ENCODE assay signal across 19 cellular contexts in genomic region chr10:30709229-30709628, GRCh38.
DNase-seq lines count a peak whose midpoint lies in the region; ATAC-seq, FAIRE-seq and TF ChIP-seq lines count a peak whose summit lies in the region.
"Had no signal": no experiment of that assay in that cellular context is flagged by ENCODE, and none has a peak within 500 bp of the region (broad histone marks: within the 10 kb centered on the region; RNA-seq: fewer than 3 reads in every experiment).

No MANE protein-coding gene starts in this region.

- peaks cover 0 to 6% of the 10 kb centered on the region in 2 experiments; a peak in 1 of 4 replicates for H3K9me3 ChIP-seq in HCT116 (ENCODE audit: control insufficient read depth in 1 of 2, insufficient read depth in 1 of 2, low read depth in 1 of 2, low read length in 2 of 2)
- H3K9me3 ChIP-seq in H1 (ENCODE audit: insufficient read depth in 2 of 2, low read depth in 1 of 2, low read length in 1 of 2) = peaks cover 0 to 8% of the 10 kb centered on the region in 2 experiments; a peak in 2 of 4 replicates
- peaks cover 0 to 9% (median 2%) of the 10 kb centered on the region in 3 donors for H3K9me3 ChIP-seq in tibial artery
- H3K9me3 ChIP-seq: Peyer's patch had no signal

- intact Hi-C loops in activated naive CD4-positive, alpha-beta T cell treated with anti-CD3 and anti-CD28 coated beads for 36 hours (cut with micrococcal nuclease) = no loop called here
- intact Hi-C loops in HCT116 (cut with micrococcal nuclease) = no loop called here
- intact Hi-C loops in tibial artery (cut with DNase I; ENCODE audit: low total_unique reads) = no loop called here

- H3K36me3 ChIP-seq in HCT116 (ENCODE audit: control insufficient read depth in 1 of 2, insufficient read depth in 2 of 2, low read length in 2 of 2) = no peaks in the 10 kb centered on the region
- H3K36me3 ChIP-seq in H1 (ENCODE audit: control insufficient read depth in 2 of 4, insufficient read depth in 4 of 4, low read length in 3 of 4) = no peaks in the 10 kb centered on the region
- H3K36me3 ChIP-seq in tibial artery = no peaks in the 10 kb centered on the region
- H3K36me3 ChIP-seq: Peyer's patch, right atrium auricular region had no signal

- no peak overlapping the region for H3K27ac ChIP-seq in HCT116 (ENCODE audit: low read depth, low read length)
- no peak overlapping the region for H3K27ac ChIP-seq in H1 (ENCODE audit: low read depth, low read length)
- H3K27ac ChIP-seq in tibial artery = no peak overlapping the region
- H3K27ac ChIP-seq: Peyer's patch, right atrium auricular region had no signal

- DNase-seq in activated naive CD4-positive, alpha-beta T cell treated with anti-CD3 and anti-CD28 coated beads for 36 hours = peak; percentile 30
- DNase-seq in activated naive CD4-positive, alpha-beta T cell (lab: John Stamatoyannopoulos, UW) = no peak
- DNase-seq in HCT116 (ENCODE audit: low read depth, low spot score) (no peak), H1 (ENCODE audit: low read depth in 1 of 2, low spot score in 2 of 2) (peak in 1 of 2 experiments; percentile 7), NOMO-1 treated with dmso at 0.1 percent for 144 hours (lab: John Stamatoyannopoulos, UW; ENCODE audit: unreplicated experiment) (no peak), tibial artery (no peak), medulla oblongata (ENCODE audit: extremely low spot score) (no peak)
- DNase-seq in stimulated activated CD8-positive, alpha-beta memory T cell treated with anti-CD3 and anti-CD28 coated beads, Interleukin-4, amount 100 ng/mL, for 48 hours = peak; percentile 27
- DNase-seq: activated CD4-positive, alpha-beta T cell treated with anti-CD3 and anti-CD28 coated beads for 1 hour; anterior cingulate cortex; CD8-positive, alpha-beta memory T cell; effector CD4-positive, alpha-beta T cell; NCI-H187; NCI-H2227 treated with DMSO at 0.1 percent for 48 hours; nucleus accumbens; Peyer's patch; T1000 had no signal

- H4K91ac ChIP-seq in H1 (replicated peaks; ENCODE audit: insufficient read length, low read length) = no peak overlapping the region

- POLR2A ChIA-PET in HCT116 (lab: Charles Lee) (no interaction called here), H1 (lab: Charles Lee; ENCODE audit: partially characterized antibody) (no interaction called here)

- no peak overlapping the region for H2BK120ac ChIP-seq in H1 (replicated peaks; ENCODE audit: low read depth, low read length)

- H3K9ac ChIP-seq in HCT116 (ENCODE audit: low read length) (no peak overlapping the region), H1 (replicated peaks in 1 of 4; ENCODE audit: extremely low read depth in 1 of 4, low read depth in 3 of 4, low read length in 3 of 4) (no peak overlapping the region)

- H3K23me2 ChIP-seq in H1 (ENCODE audit: low read depth, low read length) = no peaks in the 10 kb centered on the region

- no peak for TF ChIP-seq EP300 in H1 (IDR thresholded peaks at IDR 0.05; ENCODE audit: borderline replicate concordance in 1 of 2, low read depth in 2 of 2, low read length in 2 of 2)

- no peak overlapping the region for H4K8ac ChIP-seq in H1 (ENCODE audit: extremely low read depth, insufficient read depth, low read length)

- H3K4me3 Mint-ChIP-seq in activated naive CD4-positive, alpha-beta T cell treated with anti-CD3 and anti-CD28 coated beads for 36 hours = no peak overlapping the region

- CTCF ChIA-PET in activated naive CD4-positive, alpha-beta T cell treated with anti-CD3 and anti-CD28 coated beads for 36 hours (lab: Charles Lee) = interaction anchor here (1.1 to 2.5 kb wide), 6 partner anchors 9 to 37 kb away, joined by 3 to 9 read pairs (median 4); no protein-coding TSS in a partner anchor
- CTCF ChIA-PET in HCT116 (lab: Charles Lee) = interaction anchor here (1.3 to 1.4 kb wide), 2 partner anchors 11 to 22 kb away, joined by 4 read pairs; no protein-coding TSS in a partner anchor
- CTCF ChIA-PET in H1 (lab: Charles Lee; ENCODE audit: partially characterized antibody) = interaction anchor here (0.5 to 2.2 kb wide), 9 partner anchors 10 to 557 kb away, joined by 3 to 9 read pairs (median 4); no protein-coding TSS in a partner anchor

- TF ChIP-seq CTCF in HCT116 (IDR thresholded peaks at IDR 0.05 in 2 of 3, conservative IDR thresholded peaks at IDR 0.05 in 1 of 3; ENCODE audit: borderline replicate concordance in 1 of 3, insufficient read depth in 1 of 3, low read depth in 2 of 3, low read length in 2 of 3) = peak in 2 of 3 experiments; percentile 44 to 45; a peak in 4 of 6 replicates
- TF ChIP-seq CTCF in H1 (IDR thresholded peaks at IDR 0.05; ENCODE audit: control extremely low read depth in 1 of 3, insufficient read depth in 1 of 3, low read depth in 1 of 3, low read length in 3 of 3) = peak; percentile 72 to 75 (median 72)
- TF ChIP-seq CTCF in tibial artery (IDR thresholded peaks at IDR 0.05) = no peak

- RAD21 ChIA-PET in HCT116 (lab: Charles Lee; ENCODE audit: low non-redundant PET in 1 of 2, low total read pairs in 2 of 2, uncharacterized antibody in 2 of 2, unreplicated experiment in 2 of 2) = no interaction called here

- no peak overlapping the region for H3K14ac ChIP-seq in H1 (ENCODE audit: insufficient read length)

- H3K27me3 Mint-ChIP-seq in activated naive CD4-positive, alpha-beta T cell treated with anti-CD3 and anti-CD28 coated beads for 36 hours (ENCODE audit: low read depth) = no peaks in the 10 kb centered on the region
- H3K27me3 Mint-ChIP-seq: CD8-positive, alpha-beta memory T cell had no signal

- ATAC-seq in HCT116 = peak; percentile 83
- ATAC-seq: SK-N-SH treated with all-trans-retinoic acid at 6 μM for 48 hours had no signal

- no TSS peak for BruUV-seq in HCT116 (replicated peaks; lab: Mats Ljungman, UMichigan)

- H3K27ac Mint-ChIP-seq in activated naive CD4-positive, alpha-beta T cell treated with anti-CD3 and anti-CD28 coated beads for 36 hours = no peak overlapping the region

- TF ChIP-seq RAD21 in HCT116 (IDR thresholded peaks at IDR 0.05; ENCODE audit: low read depth) = no peak
- peak in 1 of 2 experiments; percentile 28; a peak in 1 of 4 replicates for TF ChIP-seq RAD21 in H1 (IDR thresholded peaks at IDR 0.05 in 1 of 2, conservative IDR thresholded peaks at IDR 0.05 in 1 of 2; ENCODE audit: low read depth in 2 of 2, low read length in 2 of 2)

- H3K79me2 ChIP-seq in HCT116 (ENCODE audit: insufficient read depth, low read length) = no peaks in the 10 kb centered on the region
- no peaks in the 10 kb centered on the region for H3K79me2 ChIP-seq in H1 (ENCODE audit: control insufficient read depth in 1 of 2, insufficient read depth in 2 of 2, low read length in 2 of 2)

- H2BK15ac ChIP-seq in H1 (ENCODE audit: low read length) = no peak overlapping the region

- 89% methylated on average over 10 of the region's 10 CpGs; no CpG with 5 or more reads in 1 of the 2 experiments for WGBS in H1 (ENCODE audit: extremely low coverage in 1 of 2, insufficient coverage in 1 of 2, insufficient read length in 1 of 2, insufficient replicate concordance in 2 of 2, low coverage in 1 of 2, low lambda C conversion rate in 2 of 2, missing lambda C conversion rate in 1 of 2), 2 experiments

- H3K4me3 ChIP-seq in HCT116 (replicated peaks in 1 of 2; ENCODE audit: low read depth in 1 of 2, low read length in 2 of 2) (no peak overlapping the region), H1 (ENCODE audit: extremely low read depth in 1 of 4, insufficient read depth in 2 of 4, low read depth in 3 of 4, low read length in 4 of 4) (no peak overlapping the region), tibial artery (no peak overlapping the region)
- H3K4me3 ChIP-seq: Peyer's patch, right atrium auricular region had no signal

- peaks cover 11% of the 10 kb centered on the region for H3K36me3 Mint-ChIP-seq in activated naive CD4-positive, alpha-beta T cell treated with anti-CD3 and anti-CD28 coated beads for 36 hours (ENCODE audit: low read depth)

- H3K27me3 ChIP-seq in HCT116 (ENCODE audit: insufficient read depth, low read length) (no peaks in the 10 kb centered on the region), H1 (replicated peaks in 1 of 4; ENCODE audit: control insufficient read depth in 3 of 4, extremely low read depth in 1 of 4, insufficient read depth in 3 of 4, low read length in 3 of 4) (no peaks in the 10 kb centered on the region), tibial artery (peaks cover 0 to 7% of the 10 kb centered on the region in 2 donors)
- H3K27me3 ChIP-seq: Peyer's patch, right atrium auricular region had no signal

- peaks cover 13% of the 10 kb centered on the region for H3K9me3 Mint-ChIP-seq in activated naive CD4-positive, alpha-beta T cell treated with anti-CD3 and anti-CD28 coated beads for 36 hours

- no peak overlapping the region for H2AK5ac ChIP-seq in H1 (ENCODE audit: low read depth, low read length)

- H2BK20ac ChIP-seq in H1 (ENCODE audit: low read length) = no peak overlapping the region

- no peaks in the 10 kb centered on the region for H3K79me1 ChIP-seq in H1 (ENCODE audit: low read depth, low read length)

- no peak overlapping the region for H2BK12ac ChIP-seq in H1 (ENCODE audit: low read depth, low read length)

- TF ChIP-seq POLR2A in HCT116 (IDR thresholded peaks at IDR 0.05; ENCODE audit: borderline replicate concordance, extremely low read depth, insufficient read depth, insufficient read length) = no peak
- TF ChIP-seq POLR2A in H1 (IDR thresholded peaks at IDR 0.05; ENCODE audit: control extremely low read depth in 1 of 2, low read depth in 2 of 2, low read length in 2 of 2) = no peak

- no peak overlapping the region for H3K56ac ChIP-seq in H1 (replicated peaks; ENCODE audit: insufficient read length, low read depth, low read length)

- H3K18ac ChIP-seq in H1 (ENCODE audit: extremely low read depth, low read length) = no peak overlapping the region

- H4K20me1 ChIP-seq in HCT116 (ENCODE audit: insufficient read depth) (no peaks in the 10 kb centered on the region), H1 (replicated peaks in 1 of 2; ENCODE audit: control insufficient read depth in 1 of 2, insufficient read depth in 2 of 2, low read length in 2 of 2) (no peaks in the 10 kb centered on the region)

- no peak overlapping the region for H4K5ac ChIP-seq in H1 (ENCODE audit: insufficient read length, low read depth, low read length)

- no peaks in the 10 kb centered on the region for H3K4me1 ChIP-seq in HCT116 (ENCODE audit: control insufficient read depth in 1 of 2, insufficient read depth in 2 of 2, low read length in 2 of 2)
- H3K4me1 ChIP-seq in H1 (replicated peaks in 1 of 4; ENCODE audit: control insufficient read depth in 3 of 4, insufficient read depth in 4 of 4, low read length in 3 of 4) = peaks cover 0 to 9% (median 7%) of the 10 kb centered on the region in 4 experiments; a peak in 6 of 7 replicates
- H3K4me1 ChIP-seq in tibial artery = no peaks in the 10 kb centered on the region
- H3K4me1 ChIP-seq: right atrium auricular region had no signal

- H3K4ac ChIP-seq in H1 (replicated peaks; ENCODE audit: insufficient read length, low read depth, low read length) = no peak overlapping the region

- H3K4me2 ChIP-seq in HCT116 (ENCODE audit: low read length) (no peak overlapping the region), H1 (ENCODE audit: insufficient read depth in 1 of 2, low read depth in 2 of 2, low read length in 2 of 2) (no peak overlapping the region)

- H2BK5ac ChIP-seq in H1 (ENCODE audit: low read depth, low read length) = no peak overlapping the region

- H3K9me2 ChIP-seq in HCT116 (ENCODE audit: insufficient read depth) = no peaks in the 10 kb centered on the region

- H3K4me1 Mint-ChIP-seq in activated naive CD4-positive, alpha-beta T cell treated with anti-CD3 and anti-CD28 coated beads for 36 hours (ENCODE audit: low read depth) = peaks cover 23% of the 10 kb centered on the region

- no peak for FAIRE-seq in H1 (lab: Jason Lieb, UNC)

- no peak overlapping the region for H2AFZ ChIP-seq in HCT116 (ENCODE audit: low read depth, low read length, poor library complexity, severe bottlenecking)
- no peak overlapping the region for H2AFZ ChIP-seq in H1 (ENCODE audit: low read length)

- H3K23ac ChIP-seq in H1 (ENCODE audit: insufficient read length) = no peak overlapping the region

Comparison
In these comparisons a context has a peak if more than half of its experiments do, and no peak if none do; other contexts are left out.
1. DNase-seq: peak in activated naive CD4-positive, alpha-beta T cell treated with anti-CD3 and anti-CD28 coated beads for 36 hours (single experiment) and stimulated activated CD8-positive, alpha-beta memory T cell treated with anti-CD3 and anti-CD28 coated beads, Interleukin-4, amount 100 ng/mL, for 48 hours (single experiment); none in activated naive CD4-positive, alpha-beta T cell (0 of 4), HCT116 (single experiment), NOMO-1 treated with dmso at 0.1 percent for 144 hours (single experiment), tibial artery (0 of 2) and medulla oblongata (single experiment).
2. CTCF ChIP-seq: peak in HCT116 (2 of 3) and H1 (3 of 3); none in tibial artery (0 of 2).